11 cellular contexts compared by ENCODE assay signal in the genomic region with DNA sequence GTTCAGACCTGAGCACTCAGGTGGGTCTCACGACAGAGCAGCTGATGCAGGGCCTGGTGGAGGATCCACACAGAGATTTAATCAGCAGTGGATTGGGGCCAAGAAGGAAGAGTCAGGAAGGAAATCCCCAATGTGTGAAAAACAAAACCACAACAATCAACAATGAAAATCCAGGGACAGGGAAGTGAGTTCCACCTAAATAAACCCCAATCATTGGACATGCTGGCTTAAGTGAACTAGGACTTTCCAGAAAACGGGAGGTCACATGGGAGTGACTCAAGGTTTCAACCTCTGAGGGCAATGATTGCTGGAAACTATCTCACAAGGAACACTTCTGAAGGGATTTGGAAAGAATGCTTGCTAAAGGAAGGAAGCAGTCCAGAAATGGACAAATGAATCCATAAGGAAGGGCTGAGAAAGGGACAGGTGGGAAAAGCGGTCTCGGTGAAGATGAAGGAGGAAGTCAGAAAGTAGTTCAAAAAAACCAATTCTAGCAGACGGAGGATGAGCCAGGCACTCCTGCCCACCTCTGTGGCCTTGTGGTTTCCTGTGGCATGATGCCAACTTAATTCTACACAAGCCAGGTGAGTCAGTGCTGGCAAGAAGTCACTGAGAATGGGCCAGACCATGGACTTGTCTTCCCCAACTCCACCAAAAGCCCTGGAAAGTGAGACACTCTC. TPM values are rescaled to one million over a fixed set of nuclear protein-coding genes. Genes with fewer than 3 reads are reported as not detected.
A peak's percentile ranks its signal among the peaks of the same experiment; 100 is the strongest.
DNase-seq lines count a peak whose midpoint lies in the region; ATAC-seq and TF ChIP-seq lines count a peak whose summit lies in the region.
"Had no signal": no experiment of that assay in that cellular context is flagged by ENCODE, and none has a peak within 500 bp of the region (broad histone marks: within the 10 kb centered on the region; RNA-seq: fewer than 3 reads in every experiment).

No MANE protein-coding gene starts in this region.

- H3K4me1 Mint-ChIP-seq in Calu3 (ENCODE audit: low read depth, unreplicated experiment): peaks cover 47% of the 10 kb centered on the region
- H3K4me1 Mint-ChIP-seq in activated naive CD4-positive, alpha-beta T cell treated with anti-CD3 and anti-CD28 coated beads, Interleukin-2, amount 10 ng/mL, durations not matched to agents 7 days and 5 days: peaks cover 13% of the 10 kb centered on the region

- DNase-seq in Calu3 (peak; percentile 80), NCI-H2029 treated with DMSO at 0.1 percent for 48 hours (lab: John Stamatoyannopoulos, UW) (peak; percentile 26), mucosa of descending colon (peak in 1 of 3 donors; percentile 21), COLO668 (lab: John Stamatoyannopoulos, UW; ENCODE audit: unreplicated experiment) (no peak), cerebellar nuclear complex (lab: John Stamatoyannopoulos, UW) (no peak)
- peak; percentile 50 for DNase-seq in activated naive CD4-positive, alpha-beta T cell treated with anti-CD3 and anti-CD28 coated beads, Interleukin-2, amount 10 ng/mL, durations not matched to agents 7 days and 5 days
- DNase-seq: brain microvascular endothelial cell, gastrocnemius medialis, NCI-H2107 had no signal

- peak overlapping the region; percentile 1 for H3K4me3 Mint-ChIP-seq in Calu3 (ENCODE audit: low read depth, unreplicated experiment)
- no peak overlapping the region for H3K4me3 Mint-ChIP-seq in activated naive CD4-positive, alpha-beta T cell treated with anti-CD3 and anti-CD28 coated beads, Interleukin-2, amount 10 ng/mL, durations not matched to agents 7 days and 5 days

- intact Hi-C loops in Calu3 (cut with micrococcal nuclease; ENCODE audit: unreplicated experiment): loop anchor here (2.0 to 5.0 kb wide), 4 partner anchors 15 to 718 kb away; a partner anchor contains a TSS
- intact Hi-C loops in mucosa of descending colon (cut with DNase I, micrococcal nuclease): no loop called here

- no peaks in the 10 kb centered on the region for H3K36me3 ChIP-seq in mucosa of descending colon (ENCODE audit: low read depth)
- H3K36me3 ChIP-seq: brain microvascular endothelial cell, gastrocnemius medialis had no signal

- H3K4me1 ChIP-seq in mucosa of descending colon (ENCODE audit: low read depth): no peaks in the 10 kb centered on the region
- H3K4me1 ChIP-seq: gastrocnemius medialis had no signal

- H3K9me3 ChIP-seq in mucosa of descending colon: no peaks in the 10 kb centered on the region
- H3K9me3 ChIP-seq: gastrocnemius medialis had no signal

- ATAC-seq in mucosa of descending colon: peak; percentile 72
- ATAC-seq in GM21360 (IDR thresholded peaks at IDR 0.05; ENCODE audit: unreplicated experiment): no peak
- ATAC-seq in HG02973 (IDR thresholded peaks at IDR 0.05; ENCODE audit: unreplicated experiment): no peak
- ATAC-seq: gastrocnemius medialis had no signal

- H3K27me3 Mint-ChIP-seq in Calu3 (ENCODE audit: unreplicated experiment): no peaks in the 10 kb centered on the region
- peaks cover 21% of the 10 kb centered on the region for H3K27me3 Mint-ChIP-seq in activated naive CD4-positive, alpha-beta T cell treated with anti-CD3 and anti-CD28 coated beads, Interleukin-2, amount 10 ng/mL, durations not matched to agents 7 days and 5 days

- H3K27ac Mint-ChIP-seq in Calu3 (ENCODE audit: unreplicated experiment): peak overlapping the region; percentile 71
- H3K27ac Mint-ChIP-seq in activated naive CD4-positive, alpha-beta T cell treated with anti-CD3 and anti-CD28 coated beads, Interleukin-2, amount 10 ng/mL, durations not matched to agents 7 days and 5 days: no peak overlapping the region

- no peak overlapping the region for H3K4me3 ChIP-seq in mucosa of descending colon
- H3K4me3 ChIP-seq: gastrocnemius medialis had no signal

- no peaks in the 10 kb centered on the region for H3K9me3 Mint-ChIP-seq in Calu3 (ENCODE audit: low read depth, unreplicated experiment)
- no peaks in the 10 kb centered on the region for H3K9me3 Mint-ChIP-seq in activated naive CD4-positive, alpha-beta T cell treated with anti-CD3 and anti-CD28 coated beads, Interleukin-2, amount 10 ng/mL, durations not matched to agents 7 days and 5 days

- CTCF ChIA-PET in Calu3 (lab: Charles Lee): interaction anchor here (1.1 kb wide), 1 partner anchor 197 kb away, joined by 4 read pairs; no protein-coding TSS in a partner anchor
- CTCF ChIA-PET in activated naive CD4-positive, alpha-beta T cell treated with anti-CD3 and anti-CD28 coated beads, Interleukin-2, amount 10 ng/mL, durations not matched to agents 7 days and 5 days (lab: Charles Lee): no interaction called here

- no TSS peak for BruUV-seq in Calu3 (replicated peaks; lab: Mats Ljungman, UMichigan)

- no peak for TF ChIP-seq CTCF in Calu3 (IDR thresholded peaks at IDR 0.05; ENCODE audit: unreplicated experiment)
- no peak for TF ChIP-seq CTCF in mucosa of descending colon (IDR thresholded peaks at IDR 0.05)

- H3K36me3 Mint-ChIP-seq in Calu3 (ENCODE audit: insufficient read depth, unreplicated experiment): peaks cover 4% of the 10 kb centered on the region
- no peaks in the 10 kb centered on the region for H3K36me3 Mint-ChIP-seq in activated naive CD4-positive, alpha-beta T cell treated with anti-CD3 and anti-CD28 coated beads, Interleukin-2, amount 10 ng/mL, durations not matched to agents 7 days and 5 days

RNA-seq across cellular contexts. Expression of a gene that starts 15.4 kb away (rescaled TPM):
- total RNA-seq in Calu3 (2022) (4.2 and 5.6 TPM in 2 replicates), mucosa of descending colon (10 to 100 TPM; 18.4 to 75.4 (median 40.7) TPM)

Comparison
In these comparisons a context has a peak if more than half of its experiments do, and no peak if none do; other contexts are left out.
1. DNase-seq: peak in Calu3 (single experiment), NCI-H2029 treated with DMSO at 0.1 percent for 48 hours (single experiment) and activated naive CD4-positive, alpha-beta T cell treated with anti-CD3 and anti-CD28 coated beads, Interleukin-2, amount 10 ng/mL, durations not matched to agents 7 days and 5 days (single experiment); none in COLO668 (single experiment) and cerebellar nuclear complex (0 of 2).